In genomic region chr16:13529193-13529982, GRCh38 we compare ENCODE assay signal across 17 cellular contexts.
DNase-seq lines count a peak whose midpoint lies in the region; ATAC-seq and TF ChIP-seq lines count a peak whose summit lies in the region.
"Had no signal": no experiment of that assay in that cellular context is flagged by ENCODE, and none has a peak within 500 bp of the region (broad histone marks: within the 10 kb centered on the region; RNA-seq: fewer than 3 reads in every experiment).

No MANE protein-coding gene starts in this region.

- ATAC-seq in stimulated activated naive B cell treated with anti-CD40 and anti-IgM and Interleukin-4, amounts not matched to agents 10 μg/mL and 1 μg/mL and 100 μg/mL, for 72 hours (replicated peaks) = peak; percentile 75 to 86
- ATAC-seq in GM18867 (IDR thresholded peaks at IDR 0.05; ENCODE audit: unreplicated experiment) = no peak

- no peak for TF ChIP-seq CTCF in OCI-LY7 (conservative IDR thresholded peaks at IDR 0.05; ENCODE audit: low read length)
- no peak for TF ChIP-seq CTCF in esophagus muscularis mucosa (IDR thresholded peaks at IDR 0.05)

- H3K4me3 Mint-ChIP-seq in stimulated activated naive B cell treated with anti-CD40 and anti-IgM and Interleukin-4, amounts not matched to agents 10 μg/mL and 1 μg/mL and 100 μg/mL, for 72 hours = no peak overlapping the region
- H3K4me3 Mint-ChIP-seq: CD14-positive monocyte had no signal

- intact Hi-C loops in OCI-LY7 (cut with micrococcal nuclease; ENCODE audit: unreplicated experiment) = no loop called here
- intact Hi-C loops in esophagus muscularis mucosa (cut with DNase I) = no loop called here

- H3K36me3 ChIP-seq in BLaER1 treated with 17β-estradiol and CSF1 and Interleukin-3, amounts not matched to agents 10 nM and 100 nM = no peaks in the 10 kb centered on the region
- no peaks in the 10 kb centered on the region for H3K36me3 ChIP-seq in OCI-LY7 (ENCODE audit: insufficient read depth, low read length)
- H3K36me3 ChIP-seq in esophagus muscularis mucosa = no peaks in the 10 kb centered on the region
- H3K36me3 ChIP-seq: SJSA1 had no signal

- peaks cover 0 to 18% (median 8%) of the 10 kb centered on the region in 11 experiments; a peak in 13 of 22 replicates for H3K9me3 ChIP-seq in BLaER1 treated with 17β-estradiol and CSF1 and Interleukin-3, amounts not matched to agents 10 nM and 100 nM (replicated peaks in 1 of 11)
- H3K9me3 ChIP-seq in OCI-LY7 (ENCODE audit: low read length) = no peaks in the 10 kb centered on the region
- no peaks in the 10 kb centered on the region for H3K9me3 ChIP-seq in esophagus muscularis mucosa
- H3K9me3 ChIP-seq: SJSA1 had no signal

- peak overlapping the region; percentile 8 to 73 (median 46); a peak in 20 of 22 replicates for H3K4me2 ChIP-seq in BLaER1 treated with 17β-estradiol and CSF1 and Interleukin-3, amounts not matched to agents 10 nM and 100 nM
- H3K4me2 ChIP-seq in OCI-LY7 (ENCODE audit: low read length) = no peak overlapping the region
- H3K4me2 ChIP-seq: KMS-11 had no signal

- 66% methylated on average over 3 of the region's 3 CpGs for WGBS in esophagus muscularis mucosa

- H3K9ac ChIP-seq in BLaER1 treated with 17β-estradiol and CSF1 and Interleukin-3, amounts not matched to agents 10 nM and 100 nM = no peak overlapping the region
- H3K9ac ChIP-seq: KMS-11 had no signal

- H3K27me3 Mint-ChIP-seq in stimulated activated naive B cell treated with anti-CD40 and anti-IgM and Interleukin-4, amounts not matched to agents 10 μg/mL and 1 μg/mL and 100 μg/mL, for 72 hours = no peaks in the 10 kb centered on the region

- H3K79me2 ChIP-seq in OCI-LY7 (ENCODE audit: insufficient read depth, low read depth, low read length) = no peaks in the 10 kb centered on the region

- H3K9me3 Mint-ChIP-seq in stimulated activated naive B cell treated with anti-CD40 and anti-IgM and Interleukin-4, amounts not matched to agents 10 μg/mL and 1 μg/mL and 100 μg/mL, for 72 hours = peaks cover 0 to 4% of the 10 kb centered on the region in 2 donors

- peaks cover 22 to 48% (median 44%) of the 10 kb centered on the region in 10 experiments for H3K4me1 ChIP-seq in BLaER1 treated with 17β-estradiol and CSF1 and Interleukin-3, amounts not matched to agents 10 nM and 100 nM
- H3K4me1 ChIP-seq in OCI-LY7 (ENCODE audit: insufficient read depth, low read length, poor library complexity, severe bottlenecking) (peaks cover 4% of the 10 kb centered on the region), esophagus muscularis mucosa (peaks cover 0 to 5% (median 0%) of the 10 kb centered on the region in 4 donors)
- H3K4me1 ChIP-seq: SJSA1 had no signal

- no peaks in the 10 kb centered on the region for H3K9me2 ChIP-seq in OCI-LY7 (ENCODE audit: insufficient read depth, low read length)

- no peak overlapping the region for H2AFZ ChIP-seq in OCI-LY7 (ENCODE audit: low read length)

- H3K4me3 ChIP-seq in BLaER1 treated with 17β-estradiol and CSF1 and Interleukin-3, amounts not matched to agents 10 nM and 100 nM = no peak overlapping the region
- H3K4me3 ChIP-seq in OCI-LY7 (ENCODE audit: low read depth, low read length, poor library complexity, severe bottlenecking) (no peak overlapping the region), esophagus muscularis mucosa (no peak overlapping the region)
- H3K4me3 ChIP-seq: SJSA1 had no signal

- CTCF ChIA-PET in OCI-LY7 (lab: Charles Lee; ENCODE audit: unreplicated experiment) = no interaction called here

- no peak overlapping the region for H3K27ac Mint-ChIP-seq in stimulated activated naive B cell treated with anti-CD40 and anti-IgM and Interleukin-4, amounts not matched to agents 10 μg/mL and 1 μg/mL and 100 μg/mL, for 72 hours
- H3K27ac Mint-ChIP-seq: CD14-positive monocyte had no signal

- H3K27me3 ChIP-seq in BLaER1 treated with 17β-estradiol and CSF1 and Interleukin-3, amounts not matched to agents 10 nM and 100 nM = no peaks in the 10 kb centered on the region
- H3K27me3 ChIP-seq in esophagus muscularis mucosa = no peaks in the 10 kb centered on the region
- H3K27me3 ChIP-seq: SJSA1 had no signal

- BruUV-seq in OCI-LY7 (replicated peaks; lab: Mats Ljungman, UMichigan) = no TSS peak

- TF ChIP-seq EP300 in esophagus muscularis mucosa (IDR thresholded peaks at IDR 0.05) = no peak

- POLR2A ChIA-PET in OCI-LY7 (lab: Charles Lee) = no interaction called here

- DNase-seq in OCI-LY7 (ENCODE audit: low spot score) (peak; percentile 3), esophagus muscularis mucosa (ENCODE audit: extremely low spot score) (peak; percentile 29), DMS79 (lab: John Stamatoyannopoulos, UW) (no peak)
- peak; percentile 2 for DNase-seq in stimulated activated naive B cell treated with anti-CD40 and anti-IgM and Interleukin-4, amounts not matched to agents 10 μg/mL and 1 μg/mL and 100 μg/mL, for 72 hours
- DNase-seq in stimulated activated CD4-positive, alpha-beta T cell treated with anti-CD3 and anti-CD28 coated beads, Interleukin-1b, Interleukin-23, amount 100 ng/mL, for 48 hours = no peak
- DNase-seq: DMS 273 treated with DMSO at 0.1 percent for 48 hours, GF-D8, NCI-H1417, NCI-H1930, NCI-H226, NCI-H524, NCI-H82 had no signal

- peak overlapping the region in 4 of 11 experiments; percentile 6 to 36 (median 17); a peak in 5 of 22 replicates for H3K27ac ChIP-seq in BLaER1 treated with 17β-estradiol and CSF1 and Interleukin-3, amounts not matched to agents 10 nM and 100 nM
- H3K27ac ChIP-seq in OCI-LY7 (ENCODE audit: low read depth, low read length, poor library complexity, severe bottlenecking) = no peak overlapping the region
- H3K27ac ChIP-seq in esophagus muscularis mucosa (replicated peaks in 1 of 4) = no peak overlapping the region
- H3K27ac ChIP-seq: KMS-11, SJSA1 had no signal

- peaks cover 6 to 30% of the 10 kb centered on the region in 2 donors for H3K4me1 Mint-ChIP-seq in stimulated activated naive B cell treated with anti-CD40 and anti-IgM and Interleukin-4, amounts not matched to agents 10 μg/mL and 1 μg/mL and 100 μg/mL, for 72 hours
- H3K4me1 Mint-ChIP-seq: CD14-positive monocyte had no signal

- TF ChIP-seq POLR2A in esophagus muscularis mucosa (IDR thresholded peaks at IDR 0.05; ENCODE audit: low read depth) = no peak

- no peaks in the 10 kb centered on the region for H3K36me3 Mint-ChIP-seq in stimulated activated naive B cell treated with anti-CD40 and anti-IgM and Interleukin-4, amounts not matched to agents 10 μg/mL and 1 μg/mL and 100 μg/mL, for 72 hours
- H3K36me3 Mint-ChIP-seq: CD14-positive monocyte had no signal

- H4K20me1 ChIP-seq in BLaER1 treated with 17β-estradiol and CSF1 and Interleukin-3, amounts not matched to agents 10 nM and 100 nM = no peaks in the 10 kb centered on the region
- no peaks in the 10 kb centered on the region for H4K20me1 ChIP-seq in OCI-LY7 (ENCODE audit: insufficient read depth, low read length)

Comparison
In these comparisons a context has a peak if more than half of its experiments do, and no peak if none do; other contexts are left out.
1. DNase-seq: peak in OCI-LY7 (single experiment), esophagus muscularis mucosa (single experiment) and stimulated activated naive B cell treated with anti-CD40 and anti-IgM and Interleukin-4, amounts not matched to agents 10 μg/mL and 1 μg/mL and 100 μg/mL, for 72 hours (single experiment); none in DMS79 (single experiment) and stimulated activated CD4-positive, alpha-beta T cell treated with anti-CD3 and anti-CD28 coated beads, Interleukin-1b, Interleukin-23, amount 100 ng/mL, for 48 hours (single experiment).